ENCODE assay signal across 8 cellular contexts in the genomic region with DNA sequence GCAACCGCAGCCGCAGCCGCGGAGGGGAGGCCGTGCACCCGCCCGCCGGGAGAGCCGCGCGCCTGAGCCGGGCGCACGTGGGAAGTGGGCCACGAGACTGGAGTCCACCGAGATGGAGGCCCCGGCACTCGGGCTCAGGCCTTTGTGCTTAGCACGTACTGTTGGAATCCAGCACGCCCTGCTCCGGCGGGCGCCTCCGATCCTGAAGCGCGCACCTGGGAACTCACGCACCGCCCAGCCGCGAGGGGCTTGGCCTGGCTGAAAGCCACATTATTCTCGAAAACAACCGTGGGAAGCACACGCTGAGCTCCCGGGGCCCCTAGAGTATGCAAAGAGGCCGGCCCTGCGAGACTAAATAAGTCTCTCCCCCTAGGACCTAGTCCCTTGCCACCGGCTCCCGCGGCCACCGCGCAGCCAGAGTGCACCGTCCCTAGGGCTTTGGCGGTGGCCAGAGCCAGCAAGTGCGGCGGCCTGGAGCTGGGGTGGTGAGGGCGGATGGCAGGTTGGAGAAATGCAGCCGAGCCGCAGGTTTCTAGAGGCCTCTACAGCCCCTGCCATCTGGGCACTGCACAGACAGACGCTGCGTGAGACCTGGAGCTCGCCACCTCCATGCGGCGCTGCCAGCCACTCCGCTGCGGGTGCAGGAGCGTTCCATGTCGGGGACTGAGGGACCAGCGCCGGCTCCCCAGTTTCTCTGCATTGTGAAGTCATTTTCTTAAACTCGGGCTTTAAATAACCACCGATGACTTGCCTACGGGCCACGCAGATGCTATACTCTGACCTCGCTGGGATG.
DNase-seq lines count a peak whose midpoint lies in the region; ATAC-seq and TF ChIP-seq lines count a peak whose summit lies in the region.

No MANE protein-coding gene starts in this region.

- H3K27ac ChIP-seq in OCI-LY3 (ENCODE audit: low read length) = no peak overlapping the region

- H3K36me3 ChIP-seq in OCI-LY3 (replicated peaks; ENCODE audit: low read depth, low read length) (no peaks in the 10 kb centered on the region), iPS-15b (ENCODE audit: control insufficient read depth, insufficient read depth, low read length) (no peaks in the 10 kb centered on the region)

- DNase-seq in 8988T (peak; percentile 51), astrocyte of the hippocampus (ENCODE audit: low read depth, low spot score) (peak; percentile 62), skeletal muscle cell (ENCODE audit: low read depth) (no peak), T1000 (lab: John Stamatoyannopoulos, UW) (no peak)

- H3K9me3 ChIP-seq in OCI-LY3 (ENCODE audit: insufficient read depth, low read length) (no peaks in the 10 kb centered on the region), iPS-15b (ENCODE audit: control insufficient read depth, insufficient read depth, low read length) (no peaks in the 10 kb centered on the region)

- peak overlapping the region; percentile 61 for H3K4me3 ChIP-seq in OCI-LY3 (ENCODE audit: low read length)
- peak overlapping the region; percentile 63 for H3K4me3 ChIP-seq in iPS-15b (ENCODE audit: low read depth, low read length)
- peak overlapping the region; percentile 35 for H3K4me3 ChIP-seq in skeletal muscle cell (ENCODE audit: low read depth, low read length)

- H3K4me1 ChIP-seq in OCI-LY3 (ENCODE audit: low read length) = no peaks in the 10 kb centered on the region
- H3K4me1 ChIP-seq in iPS-15b (ENCODE audit: control insufficient read depth, insufficient read depth, low read length) = peaks cover 3% of the 10 kb centered on the region

- H4K20me1 ChIP-seq in OCI-LY3 (ENCODE audit: insufficient read depth, low read length) = no peaks in the 10 kb centered on the region

- peak overlapping the region; percentile 67 for H3K4me2 ChIP-seq in OCI-LY3 (ENCODE audit: low read length)

- TF ChIP-seq CTCF in OCI-LY3 (IDR thresholded peaks at IDR 0.05; ENCODE audit: low read depth, low read length) = no peak

- H3K79me2 ChIP-seq in OCI-LY3 (ENCODE audit: low read length) = no peaks in the 10 kb centered on the region

- ATAC-seq in GM18858 (IDR thresholded peaks at IDR 0.05; ENCODE audit: unreplicated experiment) (peak; percentile 27), HG03045 (IDR thresholded peaks at IDR 0.05; ENCODE audit: unreplicated experiment) (peak; percentile 46)

- H2AFZ ChIP-seq in OCI-LY3 (ENCODE audit: low read depth, low read length) = peak overlapping the region; percentile 25; the same call in 1 of the 2 replicates

- H3K9ac ChIP-seq in OCI-LY3 (ENCODE audit: low read length) (0 out of 2 replicates have a peak overlapping the region, but pooled peaks have one; percentile 5), iPS-15b (ENCODE audit: low read depth, low read length) (peak overlapping the region; percentile 54)

- H3K27me3 ChIP-seq in OCI-LY3 (ENCODE audit: low read depth, low read length) = peaks cover 35% of the 10 kb centered on the region
- peaks cover 14% of the 10 kb centered on the region for H3K27me3 ChIP-seq in iPS-15b (ENCODE audit: control insufficient read depth, insufficient read depth, low read length)

Comparison
In these comparisons a context has a peak if more than half of its experiments do, and no peak if none do; other contexts are left out.
1. DNase-seq: peak in 8988T (single experiment) and astrocyte of the hippocampus (single experiment); none in skeletal muscle cell (single experiment) and T1000 (single experiment).
2. Peak in every context shown above with its lines, with median percentiles within 50 percentile points of each other: H3K4me3 ChIP-seq.